8 cellular contexts compared by ENCODE assay signal in the genomic region with DNA sequence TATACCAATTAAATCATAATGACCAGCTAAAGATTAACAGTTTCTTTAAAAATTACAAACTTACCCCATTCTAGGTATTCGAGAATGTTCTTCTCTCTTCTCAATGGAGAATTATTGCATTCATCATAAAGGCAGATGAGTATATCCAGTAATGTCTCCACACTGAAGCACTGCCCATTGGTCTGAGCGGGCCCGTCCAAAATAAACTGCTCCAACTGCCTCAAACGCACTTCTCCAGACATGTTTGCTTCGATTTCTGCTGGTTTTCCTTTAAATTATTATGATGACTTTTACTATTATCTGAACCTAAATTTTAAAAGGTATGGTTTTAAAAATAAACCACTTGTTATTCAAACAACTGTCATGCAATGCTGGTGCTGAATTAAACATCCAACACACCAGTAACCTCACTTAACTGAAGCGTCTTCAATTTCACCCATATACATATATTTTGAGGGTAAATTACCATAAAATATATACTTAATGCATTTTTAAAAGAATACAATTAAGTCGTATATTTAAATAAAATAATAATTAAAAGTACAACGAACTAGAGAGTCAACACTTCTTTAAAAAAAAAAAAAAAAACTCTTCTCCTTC.
DNase-seq lines count a peak whose midpoint lies in the region; ATAC-seq and TF ChIP-seq lines count a peak whose summit lies in the region.

No MANE protein-coding gene starts in this region.

- no peak overlapping the region for H3K27ac Mint-ChIP-seq in activated naive CD8-positive, alpha-beta T cell treated with anti-CD3 and anti-CD28 coated beads, Interleukin-2, amount 50 U/mL, for 24 hours
- no peak overlapping the region for H3K27ac Mint-ChIP-seq in stimulated activated memory B cell treated with anti-CD40 and anti-IgM and Interleukin-4, amounts not matched to agents 10 μg/mL and 1 μg/mL and 100 μg/mL, for 72 hours

- H3K9me3 Mint-ChIP-seq in activated naive CD8-positive, alpha-beta T cell treated with anti-CD3 and anti-CD28 coated beads, Interleukin-2, amount 50 U/mL, for 24 hours, result peaks cover 9% of the 10 kb centered on the region
- H3K9me3 Mint-ChIP-seq in stimulated activated memory B cell treated with anti-CD40 and anti-IgM and Interleukin-4, amounts not matched to agents 10 μg/mL and 1 μg/mL and 100 μg/mL, for 72 hours, result no peaks in the 10 kb centered on the region

- POLR2A ChIA-PET in HEK293T (lab: Yijun Ruan, JAX), result interaction anchor here (1.6 kb wide), 1 partner anchor 377 kb away, joined by 4 read pairs; a partner anchor contains a TSS

- H3K4me3 ChIP-seq in AG09309 (ENCODE audit: control insufficient read depth, low read depth, low read length) (peak overlapping the region; percentile 85), iPS-20b (ENCODE audit: low read length) (peak overlapping the region; percentile 92)

- H3K27ac ChIP-seq in iPS-20b (ENCODE audit: low read length), result no peak overlapping the region

- CTCF ChIA-PET in HEK293T (lab: Yijun Ruan, JAX), result no interaction called here

- H3K4me1 Mint-ChIP-seq in activated naive CD8-positive, alpha-beta T cell treated with anti-CD3 and anti-CD28 coated beads, Interleukin-2, amount 50 U/mL, for 24 hours, result peaks cover 9% of the 10 kb centered on the region
- peaks cover 9% of the 10 kb centered on the region for H3K4me1 Mint-ChIP-seq in stimulated activated memory B cell treated with anti-CD40 and anti-IgM and Interleukin-4, amounts not matched to agents 10 μg/mL and 1 μg/mL and 100 μg/mL, for 72 hours

- H3K36me3 ChIP-seq in iPS-20b (ENCODE audit: insufficient read depth, low read depth, low read length), result no peaks in the 10 kb centered on the region

- H3K9me3 ChIP-seq in iPS-20b (ENCODE audit: insufficient read depth, low read depth, low read length), result no peaks in the 10 kb centered on the region

- no peaks in the 10 kb centered on the region; the same call in 1 of the 2 replicates for H3K4me1 ChIP-seq in iPS-20b (ENCODE audit: insufficient read depth, low read length)

- no peak for TF ChIP-seq CTCF in AG09309 (IDR thresholded peaks at IDR 0.05; ENCODE audit: control insufficient read depth, insufficient read depth, low read depth, low read length, missing control alignments)

- peak overlapping the region; percentile 78 for H3K4me3 Mint-ChIP-seq in activated naive CD8-positive, alpha-beta T cell treated with anti-CD3 and anti-CD28 coated beads, Interleukin-2, amount 50 U/mL, for 24 hours
- peak overlapping the region; percentile 38 for H3K4me3 Mint-ChIP-seq in stimulated activated memory B cell treated with anti-CD40 and anti-IgM and Interleukin-4, amounts not matched to agents 10 μg/mL and 1 μg/mL and 100 μg/mL, for 72 hours

- no peaks in the 10 kb centered on the region for H3K27me3 ChIP-seq in iPS-20b (ENCODE audit: insufficient read depth, low read length)

- H3K9ac ChIP-seq in iPS-20b (ENCODE audit: low read depth, low read length), result peak overlapping the region; percentile 88; the same call in 1 of the 2 replicates

- ATAC-seq in activated naive CD8-positive, alpha-beta T cell treated with anti-CD3 and anti-CD28 coated beads, Interleukin-2, amount 50 U/mL, for 24 hours, result no peak
- no peak for ATAC-seq in stimulated activated memory B cell treated with anti-CD40 and anti-IgM and Interleukin-4, amounts not matched to agents 10 μg/mL and 1 μg/mL and 100 μg/mL, for 72 hours
- ATAC-seq in HG03280 (IDR thresholded peaks at IDR 0.05; ENCODE audit: unreplicated experiment), result no peak

- no peaks in the 10 kb centered on the region for H3K36me3 Mint-ChIP-seq in activated naive CD8-positive, alpha-beta T cell treated with anti-CD3 and anti-CD28 coated beads, Interleukin-2, amount 50 U/mL, for 24 hours (ENCODE audit: low read depth)
- H3K36me3 Mint-ChIP-seq in stimulated activated memory B cell treated with anti-CD40 and anti-IgM and Interleukin-4, amounts not matched to agents 10 μg/mL and 1 μg/mL and 100 μg/mL, for 72 hours, result no peaks in the 10 kb centered on the region

- DNase-seq in AG09309 (ENCODE audit: low read depth) (no peak), HEK293T (ENCODE audit: extremely low spot score) (no peak), NOMO-1 (lab: John Stamatoyannopoulos, UW; ENCODE audit: unreplicated experiment in 2 of 2) (no peak)
- DNase-seq in activated naive CD8-positive, alpha-beta T cell treated with anti-CD3 and anti-CD28 coated beads, Interleukin-2, amount 50 U/mL, for 24 hours, result no peak
- DNase-seq in stimulated activated CD4-positive, alpha-beta T cell treated with anti-CD3 and anti-CD28 coated beads, Interleukin-4, amount 100 ng/mL, for 4 hours, result no peak

- H3K27me3 Mint-ChIP-seq in activated naive CD8-positive, alpha-beta T cell treated with anti-CD3 and anti-CD28 coated beads, Interleukin-2, amount 50 U/mL, for 24 hours, result peaks cover 60% of the 10 kb centered on the region
- peaks cover 64% of the 10 kb centered on the region for H3K27me3 Mint-ChIP-seq in stimulated activated memory B cell treated with anti-CD40 and anti-IgM and Interleukin-4, amounts not matched to agents 10 μg/mL and 1 μg/mL and 100 μg/mL, for 72 hours

TF ChIP-seq in HEK293T, 16 proteins besides CTCF, POLR2A, EP300 and RAD21:
- 0 out of 2 replicates have a peak, but pooled peaks have one; percentile 5 for TF ChIP-seq CTBP1 (IDR thresholded peaks at IDR 0.05; ENCODE audit: borderline replicate concordance)
- TF ChIP-seq, protein P1, sequence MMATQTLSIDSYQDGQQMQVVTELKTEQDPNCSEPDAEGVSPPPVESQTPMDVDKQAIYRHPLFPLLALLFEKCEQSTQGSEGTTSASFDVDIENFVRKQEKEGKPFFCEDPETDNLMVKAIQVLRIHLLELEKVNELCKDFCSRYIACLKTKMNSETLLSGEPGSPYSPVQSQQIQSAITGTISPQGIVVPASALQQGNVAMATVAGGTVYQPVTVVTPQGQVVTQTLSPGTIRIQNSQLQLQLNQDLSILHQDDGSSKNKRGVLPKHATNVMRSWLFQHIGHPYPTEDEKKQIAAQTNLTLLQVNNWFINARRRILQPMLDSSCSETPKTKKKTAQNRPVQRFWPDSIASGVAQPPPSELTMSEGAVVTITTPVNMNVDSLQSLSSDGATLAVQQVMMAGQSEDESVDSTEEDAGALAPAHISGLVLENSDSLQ (IDR thresholded peaks at IDR 0.05), result 0 out of 2 replicates have a peak, but pooled peaks have one; percentile 9
- TF ChIP-seq HDGF (IDR thresholded peaks at IDR 0.05; ENCODE audit: borderline replicate concordance), result no peak
- TF ChIP-seq TARDBP (IDR thresholded peaks at IDR 0.05), result no peak
- peak; percentile 5; the same call in 1 of the 2 replicates for TF ChIP-seq NFRKB (IDR thresholded peaks at IDR 0.05)
TF ChIP-seq in HEK293T: peak in this region for 3.
